Comparison of ENCODE assay signal across 13 cellular contexts in genomic region chr3:24069045-24069444, GRCh38.
DNase-seq lines count a peak whose midpoint lies in the region; ATAC-seq and TF ChIP-seq lines count a peak whose summit lies in the region.
"Had no signal": no experiment of that assay in that cellular context is flagged by ENCODE, and none has a peak within 500 bp of the region (broad histone marks: within the 10 kb centered on the region; RNA-seq: fewer than 3 reads in every experiment).

No MANE protein-coding gene starts in this region.

- H3K27me3 ChIP-seq in body of pancreas = no peaks in the 10 kb centered on the region
- H3K27me3 ChIP-seq in osteoblast (ENCODE audit: insufficient read depth, low read length) = no peaks in the 10 kb centered on the region

- TF ChIP-seq CTCF in body of pancreas (IDR thresholded peaks at IDR 0.05) (peak in 5 of 7 experiments; percentile 6 to 38 (median 24)), osteoblast (IDR thresholded peaks at IDR 0.05; ENCODE audit: extremely low read depth, low read depth, low read length) (peak; percentile 30)

- no peaks in the 10 kb centered on the region for H3K79me2 ChIP-seq in osteoblast (ENCODE audit: insufficient read depth, low read length)

- intact Hi-C loops in body of pancreas (cut with DNase I) = no loop called here

- H3K4me1 ChIP-seq in body of pancreas (no peaks in the 10 kb centered on the region), osteoblast (ENCODE audit: insufficient read depth, low read length) (no peaks in the 10 kb centered on the region)
- H3K4me1 ChIP-seq: prostate gland had no signal

- no peak for TF ChIP-seq POLR2A in body of pancreas (IDR thresholded peaks at IDR 0.05)

- H2AFZ ChIP-seq in osteoblast (ENCODE audit: low read length) = no peak overlapping the region

- ATAC-seq in body of pancreas = no peak
- ATAC-seq in activated CD4-positive, CD25-positive, alpha-beta regulatory T cell treated with anti-CD3 and anti-CD28 coated beads, Interleukin-2, amount 50 U/mL, for 24 hours = no peak

- no peaks in the 10 kb centered on the region for H4K20me1 ChIP-seq in osteoblast (ENCODE audit: insufficient read depth, low read length)

- no peak overlapping the region for H3K27ac ChIP-seq in body of pancreas
- no peak overlapping the region for H3K27ac ChIP-seq in osteoblast (ENCODE audit: low read depth, low read length)
- H3K27ac ChIP-seq: prostate gland had no signal

- H3K9me3 ChIP-seq in body of pancreas = no peaks in the 10 kb centered on the region
- H3K9me3 ChIP-seq in osteoblast (ENCODE audit: low read depth, low read length) = no peaks in the 10 kb centered on the region
- H3K9me3 ChIP-seq: prostate gland had no signal

- 53 to 54% methylated on average over 2 of the region's 2 CpGs for WGBS in body of pancreas, 2 donors

- DNase-seq in DMS153 treated with DMSO at 0.1 percent for 48 hours (lab: John Stamatoyannopoulos, UW; ENCODE audit: unreplicated experiment) (peak; percentile 1), DMS153 (lab: John Stamatoyannopoulos, UW) (no peak), NAMALWA (ENCODE audit: low spot score) (peak; percentile 25), body of pancreas (peak in 2 of 4 donors; percentile 7 to 30), osteoblast (ENCODE audit: insufficient read length, low spot score, missing footprints) (no peak), dermis blood vessel endothelial cell (no peak), T-helper 1 cell (no peak)
- DNase-seq: 8988T; activated gamma-delta T cell treated with Interleukin-2 at 50 U/mL for 16 hours; effector CD4-positive, alpha-beta T cell; NCI-H510A had no signal

- no peak overlapping the region for H3K4me3 ChIP-seq in body of pancreas
- H3K4me3 ChIP-seq in osteoblast (ENCODE audit: insufficient read depth, low read length) = no peak overlapping the region
- H3K4me3 ChIP-seq: prostate gland had no signal

- H3K36me3 ChIP-seq in body of pancreas (replicated peaks in 1 of 2; ENCODE audit: insufficient read depth in 1 of 2, low read depth in 2 of 2) (no peaks in the 10 kb centered on the region), osteoblast (ENCODE audit: insufficient read depth, low read length) (no peaks in the 10 kb centered on the region)
- H3K36me3 ChIP-seq: prostate gland had no signal

- no peak overlapping the region for H3K4me2 ChIP-seq in osteoblast (ENCODE audit: insufficient read depth, low read length)

Comparison
In these comparisons a context has a peak if more than half of its experiments do, and no peak if none do; other contexts are left out.
1. DNase-seq: peak in DMS153 treated with DMSO at 0.1 percent for 48 hours (single experiment) and NAMALWA (single experiment); none in DMS153 (single experiment), osteoblast (single experiment), dermis blood vessel endothelial cell (single experiment) and T-helper 1 cell (0 of 5).